1 cellular context compared by ENCODE assay signal in the genomic region with DNA sequence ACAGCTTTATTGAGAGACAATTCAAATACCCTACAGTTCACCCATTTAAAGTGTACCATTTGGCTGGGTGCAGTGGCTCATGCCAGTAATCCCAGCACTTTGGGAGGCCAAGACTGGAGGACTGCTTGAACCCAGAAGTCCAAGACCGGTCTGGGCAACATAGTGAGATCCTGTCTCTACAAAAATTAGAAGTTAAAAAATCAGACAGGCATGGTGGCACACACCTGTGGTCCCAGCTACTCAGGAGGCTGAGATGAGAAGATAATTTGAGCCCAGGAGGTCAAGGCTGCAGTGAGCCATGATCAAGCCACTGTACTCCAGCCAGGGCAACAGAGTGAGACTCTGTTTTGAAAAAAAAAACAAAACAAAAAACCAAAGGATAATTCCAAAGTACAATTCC.
TF ChIP-seq lines count a peak whose summit lies in the region.

No MANE protein-coding gene starts in this region.

TF ChIP-seq in K562, 482 proteins besides CTCF, POLR2A, EP300 and RAD21:
- TF ChIP-seq BCOR (IDR thresholded peaks at IDR 0.05) (peak; percentile 63; the same call in 1 of the 2 replicates), BRD4 (IDR thresholded peaks at IDR 0.05) (no peak), ZNF121 (CRISPR knock-in tag; conservative IDR thresholded peaks at IDR 0.05) (peak; percentile 91)
